Comparison of ENCODE assay signal across 8 cellular contexts in genomic region chr18:2961828-2962227, GRCh38. TPM values are rescaled to one million over a fixed set of nuclear protein-coding genes. Genes with fewer than 3 reads are reported as not detected.
DNase-seq lines count a peak whose midpoint lies in the region; ATAC-seq and TF ChIP-seq lines count a peak whose summit lies in the region.

No MANE protein-coding gene starts in this region.

- CTCF ChIA-PET in A673 (lab: Charles Lee) (no interaction called here), HEK293 (lab: Yijun Ruan, JAX) (interaction anchor here (0.6 to 1.8 kb wide), 6 partner anchors 14 to 704 kb away, joined by 3 to 8 read pairs (median 4); no protein-coding TSS in a partner anchor)

- ATAC-seq in HG03280 (IDR thresholded peaks at IDR 0.05; ENCODE audit: unreplicated experiment): no peak

- H2AK5ac ChIP-seq in mesenchymal stem cell (ENCODE audit: low read length, severe bottlenecking): no peak overlapping the region

- H3K4me3 ChIP-seq in A673 (ENCODE audit: low read depth, low read length, poor library complexity, severe bottlenecking): no peak overlapping the region
- no peak overlapping the region for H3K4me3 ChIP-seq in HEK293 (ENCODE audit: low read depth, low read length)
- peak overlapping the region in 1 of 2 donors; percentile 23 for H3K4me3 ChIP-seq in ascending aorta
- peak overlapping the region in 1 of 2 experiments; percentile 57 for H3K4me3 ChIP-seq in mesenchymal stem cell (ENCODE audit: insufficient read depth in 1 of 2, low read depth in 1 of 2, low read length in 2 of 2)

- H3K14ac ChIP-seq in mesenchymal stem cell (ENCODE audit: low read length in 2 of 2): no peak overlapping the region

- no peak overlapping the region for H2BK15ac ChIP-seq in mesenchymal stem cell (ENCODE audit: low read depth, poor library complexity, severe bottlenecking)

- H3K4me2 ChIP-seq in mesenchymal stem cell (ENCODE audit: low read length, poor library complexity, severe bottlenecking): peak overlapping the region; percentile 27

- H3K79me1 ChIP-seq in mesenchymal stem cell (replicated peaks; ENCODE audit: low read length, poor library complexity, severe bottlenecking): peaks cover 17% of the 10 kb centered on the region

- no peak overlapping the region for H4K8ac ChIP-seq in mesenchymal stem cell (ENCODE audit: low read length)

- H3K9ac ChIP-seq in mesenchymal stem cell (ENCODE audit: low read length): peak overlapping the region; percentile 47

- H3K36me3 ChIP-seq in A673 (ENCODE audit: insufficient read depth, low read length, poor library complexity, severe bottlenecking) (no peaks in the 10 kb centered on the region), HEK293 (ENCODE audit: control insufficient read depth in 2 of 2, insufficient read depth in 1 of 2, low read length in 2 of 2) (peaks cover 0 to 4% of the 10 kb centered on the region in 2 experiments; a peak in 1 of 3 replicates), ascending aorta (no peaks in the 10 kb centered on the region), mesenchymal stem cell (ENCODE audit: control insufficient read depth in 1 of 2, insufficient read depth in 2 of 2, low read depth in 1 of 2, low read length in 2 of 2) (peaks cover 0 to 7% of the 10 kb centered on the region in 2 experiments)

- peaks cover 32% of the 10 kb centered on the region for H3K4me1 ChIP-seq in A673 (ENCODE audit: insufficient read depth, low read length, poor library complexity, severe bottlenecking)
- H3K4me1 ChIP-seq in HEK293 (ENCODE audit: control insufficient read depth, insufficient read depth, low read length): no peaks in the 10 kb centered on the region; the same call in 1 of the 2 replicates
- peaks cover 22 to 38% of the 10 kb centered on the region in 2 donors for H3K4me1 ChIP-seq in ascending aorta
- peaks cover 12% of the 10 kb centered on the region for H3K4me1 ChIP-seq in mesenchymal stem cell (ENCODE audit: control insufficient read depth, insufficient read depth, low read depth, low read length)

- POLR2A ChIA-PET in A673 (lab: Charles Lee; ENCODE audit: low non-redundant PET) (no interaction called here), HEK293 (lab: Yijun Ruan, JAX) (interaction anchor here (0.6 kb wide), 1 partner anchor 117 kb away, joined by 4 read pairs; no protein-coding TSS in a partner anchor)

- intact Hi-C loops in A673 (cut with micrococcal nuclease; ENCODE audit: unreplicated experiment): no loop called here
- intact Hi-C loops in ascending aorta (cut with DNase I): loop anchor here (2.0 to 5.0 kb wide), 3 partner anchors 19 to 50 kb away; partner anchors contain the start of gene LPIN2

- H2BK120ac ChIP-seq in mesenchymal stem cell (ENCODE audit: low read depth, low read length): no peak overlapping the region

- no peak overlapping the region for H4K91ac ChIP-seq in mesenchymal stem cell (ENCODE audit: low read length)

- H2BK12ac ChIP-seq in mesenchymal stem cell (ENCODE audit: low read length in 2 of 2): peak overlapping the region in 1 of 2 experiments; percentile 11

- H3K9me3 ChIP-seq in A673 (ENCODE audit: low read depth, low read length, poor library complexity, severe bottlenecking) (no peaks in the 10 kb centered on the region), HEK293 (ENCODE audit: control insufficient read depth, insufficient read depth, low read depth, low read length) (no peaks in the 10 kb centered on the region), ascending aorta (no peaks in the 10 kb centered on the region), mesenchymal stem cell (ENCODE audit: control insufficient read depth, low read length) (no peaks in the 10 kb centered on the region)

- H2BK5ac ChIP-seq in mesenchymal stem cell (ENCODE audit: low read depth, low read length, poor library complexity, severe bottlenecking): no peak overlapping the region

- TF ChIP-seq CTCF in A673 (conservative IDR thresholded peaks at IDR 0.05; ENCODE audit: low read depth, low read length): no peak
- no peak for TF ChIP-seq CTCF in HEK293 (tag by site-specific recombination; IDR thresholded peaks at IDR 0.05)
- no peak for TF ChIP-seq CTCF in ascending aorta (IDR thresholded peaks at IDR 0.05)

- H3K18ac ChIP-seq in mesenchymal stem cell (ENCODE audit: low read depth in 1 of 2, low read length in 2 of 2): peak overlapping the region; percentile 74

- H3K27me3 ChIP-seq in A673 (replicated peaks; ENCODE audit: insufficient read depth, low read depth, low read length, poor library complexity): no peaks in the 10 kb centered on the region
- H3K27me3 ChIP-seq in ascending aorta: no peaks in the 10 kb centered on the region
- H3K27me3 ChIP-seq in mesenchymal stem cell (ENCODE audit: control insufficient read depth in 1 of 2, insufficient read depth in 1 of 2, low read length in 2 of 2): no peaks in the 10 kb centered on the region

- H3K27ac ChIP-seq in A673 (ENCODE audit: low read depth, low read length, poor library complexity, severe bottlenecking): peak overlapping the region; percentile 75
- H3K27ac ChIP-seq in HEK293 (ENCODE audit: extremely low read depth, low read depth, low read length): 0 out of 2 replicates have a peak overlapping the region, but pooled peaks have one; percentile 9
- peak overlapping the region; percentile 74 for H3K27ac ChIP-seq in ascending aorta
- peak overlapping the region; percentile 69 for H3K27ac ChIP-seq in mesenchymal stem cell (ENCODE audit: low read length, poor library complexity, severe bottlenecking)

- 27% methylated on average over 4 of the region's 5 CpGs for WGBS in mesenchymal stem cell

- no peak overlapping the region for H2AFZ ChIP-seq in mesenchymal stem cell (ENCODE audit: low read depth, low read length)

- no TSS peak for BruUV-seq in A673 (replicated peaks; lab: Mats Ljungman, UMichigan)

- H3K4ac ChIP-seq in mesenchymal stem cell (ENCODE audit: low read depth in 1 of 2, low read length in 2 of 2): peak overlapping the region in 1 of 2 experiments; percentile 32

- DNase-seq in A673 (ENCODE audit: low spot score) (peak; percentile 74), ascending aorta (ENCODE audit: low spot score in 2 of 2) (no peak), mesenchymal stem cell (peak; percentile 63), NCI-H1092 treated with DMSO at 0.1 percent for 48 hours (lab: John Stamatoyannopoulos, UW) (no peak), NCI-H345 (lab: John Stamatoyannopoulos, UW) (no peak), foreskin melanocyte (no peak)

- no peak overlapping the region for H3K23ac ChIP-seq in mesenchymal stem cell (ENCODE audit: low read length in 2 of 2)

TF ChIP-seq in HEK293, 187 proteins besides CTCF, POLR2A, EP300 and RAD21 (continues in another document):
- TF ChIP-seq ZSCAN4 (tag by site-specific recombination; IDR thresholded peaks at IDR 0.05): no peak
- no peak for TF ChIP-seq TRIM28 (IDR thresholded peaks at IDR 0.05; ENCODE audit: borderline replicate concordance, low read length)
- no peak for TF ChIP-seq ZNF354C (tag by site-specific recombination; IDR thresholded peaks at IDR 0.05; ENCODE audit: borderline replicate concordance, low read depth)
- TF ChIP-seq, protein P1, sequence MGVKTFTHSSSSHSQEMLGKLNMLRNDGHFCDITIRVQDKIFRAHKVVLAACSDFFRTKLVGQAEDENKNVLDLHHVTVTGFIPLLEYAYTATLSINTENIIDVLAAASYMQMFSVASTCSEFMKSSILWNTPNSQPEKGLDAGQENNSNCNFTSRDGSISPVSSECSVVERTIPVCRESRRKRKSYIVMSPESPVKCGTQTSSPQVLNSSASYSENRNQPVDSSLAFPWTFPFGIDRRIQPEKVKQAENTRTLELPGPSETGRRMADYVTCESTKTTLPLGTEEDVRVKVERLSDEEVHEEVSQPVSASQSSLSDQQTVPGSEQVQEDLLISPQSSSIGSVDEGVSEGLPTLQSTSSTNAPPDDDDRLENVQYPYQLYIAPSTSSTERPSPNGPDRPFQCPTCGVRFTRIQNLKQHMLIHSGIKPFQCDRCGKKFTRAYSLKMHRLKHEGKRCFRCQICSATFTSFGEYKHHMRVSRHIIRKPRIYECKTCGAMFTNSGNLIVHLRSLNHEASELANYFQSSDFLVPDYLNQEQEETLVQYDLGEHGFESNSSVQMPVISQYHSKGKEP (tag by site-specific recombination; IDR thresholded peaks at IDR 0.05): no peak
- no peak for TF ChIP-seq ZSCAN16 (tag by site-specific recombination; IDR thresholded peaks at IDR 0.05)
- TF ChIP-seq, protein P2, sequence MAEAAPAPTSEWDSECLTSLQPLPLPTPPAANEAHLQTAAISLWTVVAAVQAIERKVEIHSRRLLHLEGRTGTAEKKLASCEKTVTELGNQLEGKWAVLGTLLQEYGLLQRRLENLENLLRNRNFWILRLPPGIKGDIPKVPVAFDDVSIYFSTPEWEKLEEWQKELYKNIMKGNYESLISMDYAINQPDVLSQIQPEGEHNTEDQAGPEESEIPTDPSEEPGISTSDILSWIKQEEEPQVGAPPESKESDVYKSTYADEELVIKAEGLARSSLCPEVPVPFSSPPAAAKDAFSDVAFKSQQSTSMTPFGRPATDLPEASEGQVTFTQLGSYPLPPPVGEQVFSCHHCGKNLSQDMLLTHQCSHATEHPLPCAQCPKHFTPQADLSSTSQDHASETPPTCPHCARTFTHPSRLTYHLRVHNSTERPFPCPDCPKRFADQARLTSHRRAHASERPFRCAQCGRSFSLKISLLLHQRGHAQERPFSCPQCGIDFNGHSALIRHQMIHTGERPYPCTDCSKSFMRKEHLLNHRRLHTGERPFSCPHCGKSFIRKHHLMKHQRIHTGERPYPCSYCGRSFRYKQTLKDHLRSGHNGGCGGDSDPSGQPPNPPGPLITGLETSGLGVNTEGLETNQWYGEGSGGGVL (tag by site-specific recombination; IDR thresholded peaks at IDR 0.05): no peak

RNA-seq across cellular contexts. Expression of gene LPIN2, which starts 51.1 kb away (rescaled TPM):
- 22.5 and 24.0 TPM in 2 replicates for total RNA-seq in A673 (2021)
- total RNA-seq in ascending aorta: 11.6 TPM
- 28.4 TPM for polyA plus RNA-seq in mesenchymal stem cell (2013, experiment 1 of 2)
- polyA plus RNA-seq in mesenchymal stem cell (2013, experiment 2 of 2): 28.0 TPM

Comparison
In these comparisons a context has a peak if more than half of its experiments do, and no peak if none do; other contexts are left out.
1. DNase-seq: peak in A673 (single experiment) and mesenchymal stem cell (single experiment); none in ascending aorta (0 of 2), NCI-H1092 treated with DMSO at 0.1 percent for 48 hours (single experiment), NCI-H345 (single experiment) and foreskin melanocyte (single experiment).
2. H3K27ac ChIP-seq: peak in every context shown above with its lines; median percentile 75 in A673; 74 in ascending aorta; 69 in mesenchymal stem cell; 9 in HEK293.